Comparison of ENCODE assay signal across 8 cellular contexts in genomic region chr2:240566203-240567136, GRCh38. TPM values are rescaled to one million over a fixed set of nuclear protein-coding genes. Genes with fewer than 3 reads are reported as not detected.
DNase-seq lines count a peak whose midpoint lies in the region; ATAC-seq and TF ChIP-seq lines count a peak whose summit lies in the region.

No MANE protein-coding gene starts in this region.

- H3K27me3 Mint-ChIP-seq in T-cell, result no peaks in the 10 kb centered on the region

- TF ChIP-seq CTCF in GM12865 (IDR thresholded peaks at IDR 0.05; ENCODE audit: insufficient read depth, low read depth, low read length, missing control alignments), result peak; percentile 81
- peak; percentile 67 for TF ChIP-seq CTCF in HFF-Myc (IDR thresholded peaks at IDR 0.05; ENCODE audit: low read depth, low read length, missing control alignments)
- TF ChIP-seq CTCF in adrenal gland (IDR thresholded peaks at IDR 0.05), result peak; percentile 44 to 93 (median 68)
- TF ChIP-seq CTCF in retinal pigment epithelial cell (conservative IDR thresholded peaks at IDR 0.05; ENCODE audit: low read depth, low read length), result peak; percentile 72

- peaks cover 9% of the 10 kb centered on the region for H3K36me3 Mint-ChIP-seq in T-cell

- peak; percentile 96 for DNase-seq in GM12865 (ENCODE audit: low read depth)
- no peak for DNase-seq in HFF-Myc (ENCODE audit: extremely low read depth, low read depth)
- DNase-seq in NAMALWA (ENCODE audit: low spot score), result peak; percentile 85
- DNase-seq in T-cell, result peak; percentile 86 to 97 (median 93)
- peak; percentile 92 to 96 (median 95) for DNase-seq in adrenal gland
- peak; percentile 97 for DNase-seq in left ventricle myocardium superior
- DNase-seq in retinal pigment epithelial cell (ENCODE audit: low read depth), result no peak

- peaks cover 38 to 58% of the 10 kb centered on the region in 2 donors for H3K4me1 ChIP-seq in adrenal gland (replicated peaks in 1 of 2)

- H3K9me3 Mint-ChIP-seq in T-cell, result no peaks in the 10 kb centered on the region

- H3K4me3 Mint-ChIP-seq in T-cell, result peak overlapping the region; percentile 87 to 91 (median 91)

- H3K4me1 Mint-ChIP-seq in T-cell, result peaks cover 75 to 80% (median 76%) of the 10 kb centered on the region in 3 donors

- WGBS in adrenal gland, 4 donors, result 7 to 45% (median 19%) methylated on average over 8 to 53 of the region's 53 CpGs

- no peaks in the 10 kb centered on the region for H3K27me3 ChIP-seq in adrenal gland

- ATAC-seq in T-cell (replicated peaks in 1 of 4) (peak; percentile 64 to 73 (median 67)), left ventricle myocardium superior (peak; percentile 88), GM18870 (IDR thresholded peaks at IDR 0.05; ENCODE audit: unreplicated experiment) (no peak)

- H3K9me3 ChIP-seq in adrenal gland (replicated peaks in 1 of 3), result no peaks in the 10 kb centered on the region

- POLR2A ChIA-PET in T-cell (lab: Charles Lee), result interaction anchor here in 1 of 2 donors (2.4 kb wide), 1 partner anchor 20 kb away, joined by 15 read pairs; the partner anchor contains the start of gene CAPN10

- peak overlapping the region; percentile 98 to 99 for H3K27ac Mint-ChIP-seq in T-cell

- TF ChIP-seq POLR2A in adrenal gland (IDR thresholded peaks at IDR 0.05), result peak in 1 of 2 donors; percentile 60

- H3K27ac ChIP-seq in adrenal gland, result peak overlapping the region; percentile 75 to 97 (median 86)

- H3K36me3 ChIP-seq in adrenal gland (replicated peaks in 1 of 2), result no peaks in the 10 kb centered on the region

- intact Hi-C loops in adrenal gland (cut with DNase I), result no loop called here
- intact Hi-C loops in left ventricle myocardium superior (cut with micrococcal nuclease), result no loop called here

- CTCF ChIA-PET in T-cell (lab: Charles Lee), result interaction anchor here (1.0 to 4.5 kb wide), 9 partner anchors 9 to 138 kb away, joined by 3 to 51 read pairs (median 8); partner anchors contain the start of genes CAPN10 (in 2 of the 2), ANKMY1 (in 1 of the 2) and GPR35 (in 1 of the 2)

- H3K4me3 ChIP-seq in GM12865 (ENCODE audit: low read depth, low read length) (peak overlapping the region; percentile 79), HFF-Myc (replicated peaks; ENCODE audit: low read depth, low read length) (peak overlapping the region; percentile 58), adrenal gland (peak overlapping the region in 2 of 4 donors; percentile 10 to 76), retinal pigment epithelial cell (ENCODE audit: low read length) (peak overlapping the region; percentile 29)

RNA-seq across cellular contexts. Expression of gene RNPEPL1, which starts 1.8 kb away (rescaled TPM):
- 100 to 1,000 TPM in 4 of 5 donors, 10 to 100 TPM in 1; 87.6 to 202 (median 189) TPM for total RNA-seq in T-cell
- 10 to 100 TPM; 37.0 to 93.3 (median 59.5) TPM for total RNA-seq in adrenal gland
- polyA plus RNA-seq in adrenal gland, result 100 to 1,000 TPM in 2 of 3 donors, 1 to 10 TPM in 1; 5.1 to 259 (median 110) TPM
- 105 TPM for total RNA-seq in left ventricle myocardium superior

RNA-seq across cellular contexts. Expression of gene DUSP28, which starts 6.3 kb away (rescaled TPM):
- total RNA-seq in T-cell, result 10 to 100 TPM; 11.0 to 17.3 (median 15.4) TPM
- 10 to 100 TPM in 3 of 8 donors, 1 to 10 TPM in 5; 4.9 to 22.2 (median 8.3) TPM for total RNA-seq in adrenal gland
- polyA plus RNA-seq in adrenal gland, result 10 to 100 TPM in 1 of 3 donors, 1 to 10 TPM in 2; 7.2 to 14.5 (median 8.8) TPM
- total RNA-seq in left ventricle myocardium superior, result 13.2 TPM

RNA-seq across cellular contexts. Expression of gene ANKMY1, which starts 8.7 kb away (rescaled TPM):
- total RNA-seq in T-cell, result 10 to 100 TPM; 44.6 to 89.5 (median 79.8) TPM
- 10 to 100 TPM in 5 of 8 donors, 1 to 10 TPM in 3; 7.2 to 20.3 (median 13.0) TPM for total RNA-seq in adrenal gland
- polyA plus RNA-seq in adrenal gland, result 10 to 100 TPM in 2 of 3 donors, 1 to 10 TPM in 1; 8.1 to 31.7 (median 10.0) TPM
- total RNA-seq in left ventricle myocardium superior, result 5.1 TPM

RNA-seq across cellular contexts. Expression of gene CAPN10, which starts 20.1 kb away (rescaled TPM):
- 100 to 1,000 TPM in 2 of 5 donors, 10 to 100 TPM in 3; 73.3 to 107 (median 96.1) TPM for total RNA-seq in T-cell
- total RNA-seq in adrenal gland, result 10 to 100 TPM; 17.3 to 41.8 (median 24.6) TPM
- 100 to 1,000 TPM in 2 of 3 donors, 1 to 10 TPM in 1; 4.7 to 158 (median 102) TPM for polyA plus RNA-seq in adrenal gland
- total RNA-seq in left ventricle myocardium superior, result 51.2 TPM

RNA-seq across cellular contexts. Expression of gene GPR35, which starts 58.8 kb away (rescaled TPM):
- total RNA-seq in T-cell (10 to 100 TPM in 3 of 5 donors, 1 to 10 TPM in 2; 6.2 to 16.2 (median 10.4) TPM), adrenal gland (1 to 10 TPM in 3 of 8 donors, under 1 TPM in 4, not detected in 1; 0.32 to 1.3 (median 0.96) TPM), left ventricle myocardium superior (2.1 TPM)
- 1 to 10 TPM in 2 of 3 donors, under 1 TPM in 1; 0.07 to 5.7 (median 3.5) TPM for polyA plus RNA-seq in adrenal gland

Comparison
In these comparisons a context has a peak if more than half of its experiments do, and no peak if none do; other contexts are left out.
1. DNase-seq: peak in GM12865 (single experiment), NAMALWA (single experiment), T-cell (34 of 34), adrenal gland (7 of 7) and left ventricle myocardium superior (single experiment); none in HFF-Myc (single experiment) and retinal pigment epithelial cell (single experiment).
2. Peak in every context shown above with its lines, with median percentiles within 50 percentile points of each other: CTCF ChIP-seq.